18 cellular contexts compared by ENCODE assay signal in the genomic region with DNA sequence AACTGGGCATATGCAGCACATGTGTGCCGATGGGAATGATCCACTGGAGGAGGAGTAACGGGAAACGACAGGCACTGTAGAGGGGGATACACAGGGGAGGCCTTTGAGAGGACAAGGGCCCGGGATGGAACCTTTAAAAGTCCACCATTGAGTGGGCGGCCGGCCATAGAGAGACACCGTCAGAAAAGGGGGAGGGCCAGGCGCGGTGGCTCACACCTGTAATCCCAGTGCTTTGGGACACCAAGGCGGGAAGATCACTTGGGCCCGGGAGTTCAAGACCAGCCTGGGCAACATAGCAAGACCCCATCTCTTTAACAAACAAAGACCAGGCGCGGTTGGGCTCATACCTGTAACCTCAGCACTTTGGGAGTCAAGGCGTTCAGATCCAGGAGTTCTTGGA. TPM values are rescaled to one million over a fixed set of nuclear protein-coding genes. Genes with fewer than 3 reads are reported as not detected.
"Had no signal": no experiment of that assay in that cellular context is flagged by ENCODE, and none has a peak within 500 bp of the region (broad histone marks: within the 10 kb centered on the region; RNA-seq: fewer than 3 reads in every experiment).

No MANE protein-coding gene starts in this region.

RNA-seq across cellular contexts. Expression of a gene that starts 39.2 kb away (rescaled TPM):
- total RNA-seq: aorta, body of pancreas, kidney epithelial cell, mesenteric fat pad, mucosa of descending colon, right atrium auricular region had no signal
- polyA plus RNA-seq: cardiac muscle cell, fibroblast of lung, immature natural killer cell had no signal

RNA-seq across cellular contexts. Expression of a gene that starts 50.7 kb away (rescaled TPM):
- total RNA-seq: aorta; body of pancreas; cardiac muscle cell; fibroblast of lung; fibroblast of villous mesenchyme; kidney epithelial cell; lower lobe of right lung; mesenteric fat pad; myocyte; natural killer cell treated with Interleukin-12 subunit alpha and Interleukin-12 subunit beta and Interleukin-15 and Interleukin-18, amount 100 ng/mL, for 72 hours; pancreas; pulmonary artery endothelial cell; right atrium auricular region; skeletal muscle tissue; thoracic aorta had no signal
- polyA plus RNA-seq: adipose tissue, fibroblast of lung had no signal
